ENCODE assay signal across 27 cellular contexts in the genomic region with DNA sequence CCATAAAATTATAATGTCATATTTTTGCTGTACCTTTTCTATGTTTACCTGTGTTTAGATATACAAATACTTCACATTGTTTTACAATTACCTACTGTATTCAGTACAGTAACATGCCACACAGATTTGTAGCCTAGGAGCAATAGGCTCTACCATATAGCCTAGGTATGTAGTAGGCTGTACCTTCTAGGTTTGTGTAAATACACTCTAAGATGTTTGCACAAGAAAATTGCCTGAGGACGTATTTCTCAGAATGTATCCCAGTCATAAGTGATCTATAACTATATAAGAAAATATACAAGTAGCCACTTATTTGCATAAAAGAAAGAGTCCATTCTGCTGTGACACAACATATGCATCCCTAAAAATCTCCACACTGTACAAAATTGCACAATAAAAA.
"Had no signal": no experiment of that assay in that cellular context is flagged by ENCODE, and none has a peak within 500 bp of the region (broad histone marks: within the 10 kb centered on the region; RNA-seq: fewer than 3 reads in every experiment).

No MANE protein-coding gene starts in this region.

- H3K4me1 ChIP-seq: ascending aorta, breast epithelium, esophagus squamous epithelium, gastroesophageal sphincter, heart right ventricle had no signal

- DNase-seq: activated CD4-positive, alpha-beta memory T cell treated with anti-CD3 and anti-CD28 coated beads, Interleukin-2, amount 10 ng/mL, durations not matched to agents 7 days and 5 days; activated CD4-positive, alpha-beta T cell treated with anti-CD3 and anti-CD28 coated beads for 1 hour; activated CD4-positive, alpha-beta T cell treated with anti-CD3 and anti-CD28 coated beads for 4 hours; activated CD4-positive, alpha-beta T cell treated with anti-CD3 and anti-CD28 coated beads, Interleukin-2, amount 10 ng/mL, durations not matched to agents 7 days and 5 days; activated CD4-positive, alpha-beta T cell treated with anti-CD3 and anti-CD28 coated beads, Interleukin-2, amount 50 U/mL, for 4 hours; activated CD8-positive, alpha-beta memory T cell treated with anti-CD3 and anti-CD28 coated beads, Interleukin-2, amount 50 U/mL, for 48 hours; activated gamma-delta T cell; activated naive CD4-positive, alpha-beta T cell; activated naive CD4-positive, alpha-beta T cell treated with anti-CD3 and anti-CD28 coated beads, Interleukin-2, amount 10 ng/mL, durations not matched to agents 7 days and 5 days; activated naive CD8-positive, alpha-beta T cell treated with anti-CD3 and anti-CD28 coated beads, Interleukin-2, amount 10 ng/mL, durations not matched to agents 7 days and 5 days; activated T-cell treated with anti-CD3 and anti-CD28 coated beads for 4 hours; activated T-cell treated with anti-CD3 and anti-CD28 coated beads, Interleukin-2, amount 50 U/mL, for 24 hours; activated T-cell treated with anti-CD3 and anti-CD28 coated beads, Interleukin-2, amount 50 U/mL, for 72 hours; cortex of kidney; dermis blood vessel endothelial cell; effector CD4-positive, alpha-beta T cell; effector memory CD8-positive, alpha-beta T cell; esophagus squamous epithelium; foreskin melanocyte; heart right ventricle; T-helper 2 cell had no signal

- H3K27me3 ChIP-seq: ascending aorta, esophagus squamous epithelium, gastroesophageal sphincter, hepatocyte had no signal

- ATAC-seq: activated naive CD4-positive, alpha-beta T cell treated with anti-CD3 and anti-CD28 coated beads, Interleukin-2, amount 50 U/mL, for 72 hours; activated T-cell treated with anti-CD3 and anti-CD28 coated beads, Interleukin-2, amount 50 U/mL, for 72 hours; effector memory CD8-positive, alpha-beta T cell; gastroesophageal sphincter; heart right ventricle had no signal

- H3K36me3 ChIP-seq: ascending aorta, breast epithelium, esophagus squamous epithelium, gastroesophageal sphincter, heart right ventricle had no signal

- H3K9me3 ChIP-seq: ascending aorta, breast epithelium, esophagus squamous epithelium, gastroesophageal sphincter, heart right ventricle had no signal

- H3K27ac ChIP-seq: ascending aorta, breast epithelium, epithelial cell of prostate, esophagus squamous epithelium, gastroesophageal sphincter, heart right ventricle, hepatocyte had no signal

- H3K4me3 ChIP-seq: ascending aorta, breast epithelium, esophagus squamous epithelium, gastroesophageal sphincter, heart right ventricle, hepatocyte had no signal
